Comparison of ENCODE assay signal across 10 cellular contexts in the genomic region with DNA sequence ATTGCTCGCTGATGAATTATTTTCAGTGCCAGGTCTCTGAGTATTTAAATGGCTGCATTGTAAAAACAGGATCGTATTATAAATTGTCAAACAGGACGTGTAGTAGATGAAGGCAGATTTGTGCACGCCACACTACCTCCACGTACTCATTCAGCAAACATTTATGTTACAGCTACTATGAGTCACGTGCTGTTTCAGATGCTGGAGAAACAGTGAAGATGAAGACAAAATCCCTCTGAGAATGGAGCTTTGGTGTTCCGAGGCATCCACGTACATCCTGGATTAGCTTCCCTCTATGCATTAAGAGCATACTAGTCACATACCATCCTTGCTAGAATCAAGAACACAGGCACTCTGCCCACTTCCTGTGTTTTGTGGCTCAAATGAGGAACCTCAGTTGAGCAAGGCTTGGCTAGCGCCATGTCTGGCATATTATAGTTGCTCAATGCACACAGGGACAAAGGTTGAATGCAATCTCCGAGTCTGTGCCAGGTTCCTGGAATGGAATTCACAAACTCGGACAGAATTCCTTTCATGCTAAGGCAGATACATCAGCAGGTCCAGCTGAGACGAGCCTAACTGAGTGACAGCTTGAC.
DNase-seq lines count a peak whose midpoint lies in the region; ATAC-seq and TF ChIP-seq lines count a peak whose summit lies in the region.
"Had no signal": no experiment of that assay in that cellular context is flagged by ENCODE, and none has a peak within 500 bp of the region (broad histone marks: within the 10 kb centered on the region; RNA-seq: fewer than 3 reads in every experiment).

No MANE protein-coding gene starts in this region.

- no peaks in the 10 kb centered on the region for H3K9me3 Mint-ChIP-seq in activated CD8-positive, alpha-beta T cell treated with anti-CD3 and anti-CD28 coated beads for 36 hours

- H3K79me1 ChIP-seq in IMR-90 (ENCODE audit: low read depth in 1 of 2, low read length in 2 of 2): 0 out of 4 replicates have a peak, but pooled peaks cover 0 to 4% of the 10 kb centered on the region in 2 experiments

- H4K8ac ChIP-seq in IMR-90 (ENCODE audit: low read depth in 2 of 2, low read length in 2 of 2): no peak overlapping the region

- no peak overlapping the region for H3K4ac ChIP-seq in IMR-90 (ENCODE audit: low read depth, low read length)

- no peak overlapping the region for H4K91ac ChIP-seq in IMR-90 (ENCODE audit: insufficient read depth, low read depth, low read length)

- H4K5ac ChIP-seq in IMR-90 (ENCODE audit: low read depth, low read length): no peak overlapping the region

- no peak overlapping the region for H2BK20ac ChIP-seq in IMR-90 (ENCODE audit: low read depth, low read length)

- no peak for TF ChIP-seq RAD21 in IMR-90 (IDR thresholded peaks at IDR 0.05; ENCODE audit: low read length)

- POLR2A ChIA-PET in IMR-90 (lab: Charles Lee; ENCODE audit: unreplicated experiment): no interaction called here
- POLR2A ChIA-PET in activated CD8-positive, alpha-beta T cell treated with anti-CD3 and anti-CD28 coated beads for 36 hours (lab: Charles Lee): no interaction called here

- H3K27me3 ChIP-seq in IMR-90 (ENCODE audit: control insufficient read depth, insufficient read depth, low read length): no peaks in the 10 kb centered on the region
- H3K27me3 ChIP-seq in right atrium auricular region: no peaks in the 10 kb centered on the region
- H3K27me3 ChIP-seq in stomach: no peaks in the 10 kb centered on the region
- H3K27me3 ChIP-seq in vagina: no peaks in the 10 kb centered on the region

- H3K36me3 Mint-ChIP-seq in activated CD8-positive, alpha-beta T cell treated with anti-CD3 and anti-CD28 coated beads for 36 hours (ENCODE audit: low read depth): peaks cover 2% of the 10 kb centered on the region

- DNase-seq in IMR-90 (peak; percentile 63), right atrium auricular region (ENCODE audit: low spot score) (peak; percentile 74), stomach (peak; percentile 41), NCI-H146 treated with DMSO at 0.1 percent for 48 hours (lab: John Stamatoyannopoulos, UW; ENCODE audit: unreplicated experiment) (no peak), vagina (ENCODE audit: extremely low spot score in 2 of 2) (no peak), DMS53 (lab: John Stamatoyannopoulos, UW) (no peak)
- peak; percentile 9 for DNase-seq in activated CD8-positive, alpha-beta T cell treated with anti-CD3 and anti-CD28 coated beads for 36 hours
- DNase-seq: NCI-H1930; stimulated activated naive CD4-positive, alpha-beta T cell treated with Interleukin-2 at 50 U/mL for 16 hours had no signal

- H3K4me3 Mint-ChIP-seq in activated CD8-positive, alpha-beta T cell treated with anti-CD3 and anti-CD28 coated beads for 36 hours: no peak overlapping the region

- TF ChIP-seq POLR2A in IMR-90 (IDR thresholded peaks at IDR 0.05; ENCODE audit: low read depth, low read length): no peak
- no peak for TF ChIP-seq POLR2A in stomach (IDR thresholded peaks at IDR 0.05)
- no peak for TF ChIP-seq POLR2A in vagina (IDR thresholded peaks at IDR 0.05)

- no peak overlapping the region for H3K23ac ChIP-seq in IMR-90 (ENCODE audit: low read depth, low read length)

- H3K9me1 ChIP-seq in IMR-90 (ENCODE audit: insufficient read depth, low read length): peaks cover 9% of the 10 kb centered on the region; the same call in 1 of the 2 replicates

- H2BK15ac ChIP-seq in IMR-90 (ENCODE audit: low read depth, low read length): no peak overlapping the region

- no peak for TF ChIP-seq EP300 in stomach (IDR thresholded peaks at IDR 0.05)

- H3K4me1 ChIP-seq in IMR-90 (ENCODE audit: control insufficient read depth, insufficient read depth, low read length): peaks cover 1% of the 10 kb centered on the region; the same call in 1 of the 2 replicates
- H3K4me1 ChIP-seq in right atrium auricular region: peaks cover 0 to 6% of the 10 kb centered on the region in 2 donors
- no peaks in the 10 kb centered on the region for H3K4me1 ChIP-seq in stomach
- peaks cover 4% of the 10 kb centered on the region for H3K4me1 ChIP-seq in vagina

- peak overlapping the region; percentile 11 for H2AFZ ChIP-seq in IMR-90 (replicated peaks; ENCODE audit: low read length, poor library complexity)

- H3K4me1 Mint-ChIP-seq in activated CD8-positive, alpha-beta T cell treated with anti-CD3 and anti-CD28 coated beads for 36 hours (ENCODE audit: low read depth): peaks cover 13% of the 10 kb centered on the region

- H3K36me3 ChIP-seq in IMR-90 (ENCODE audit: control insufficient read depth, insufficient read depth, low read length) (no peaks in the 10 kb centered on the region), right atrium auricular region (peaks cover 5% of the 10 kb centered on the region), stomach (peaks cover 0 to 9% (median 5%) of the 10 kb centered on the region in 4 donors), vagina (no peaks in the 10 kb centered on the region)

- H3K14ac ChIP-seq in IMR-90 (replicated peaks; ENCODE audit: low read depth, low read length): no peak overlapping the region

- H3K4me2 ChIP-seq in IMR-90 (ENCODE audit: low read depth, low read length): peak overlapping the region; percentile 23; the same call in 1 of the 2 replicates

- H4K20me1 ChIP-seq in IMR-90 (ENCODE audit: insufficient read depth, low read length): peaks cover 16% of the 10 kb centered on the region; the same call in 1 of the 2 replicates

- no peaks in the 10 kb centered on the region for H3K9me3 ChIP-seq in IMR-90 (ENCODE audit: control insufficient read depth, insufficient read depth, low read length)
- no peaks in the 10 kb centered on the region for H3K9me3 ChIP-seq in right atrium auricular region
- no peaks in the 10 kb centered on the region for H3K9me3 ChIP-seq in stomach
- H3K9me3 ChIP-seq in vagina: no peaks in the 10 kb centered on the region

- no peak overlapping the region for H3K56ac ChIP-seq in IMR-90 (ENCODE audit: extremely low read depth, insufficient read depth, low read length)

- BruUV-seq in IMR-90 (replicated peaks; lab: Mats Ljungman, UMichigan): no TSS peak

- WGBS in IMR-90 (ENCODE audit: extremely low coverage in 2 of 2, insufficient read length in 1 of 2), 2 experiments: 61% methylated on average over 2 of the region's 12 CpGs; no CpG with 5 or more reads in 1 of the 2 experiments
- WGBS in stomach, 5 donors: 73 to 89% (median 82%) methylated on average over 12 of the region's 12 CpGs

- ATAC-seq in IMR-90 (ENCODE audit: low read depth): peak; percentile 61
- ATAC-seq in activated CD8-positive, alpha-beta T cell treated with anti-CD3 and anti-CD28 coated beads for 36 hours: no peak
- no peak for ATAC-seq in GM18519 (IDR thresholded peaks at IDR 0.05; ENCODE audit: low FRiP score, unreplicated experiment)

- no peak overlapping the region for H3K18ac ChIP-seq in IMR-90 (ENCODE audit: low read depth, low read length)

- H3K27ac Mint-ChIP-seq in activated CD8-positive, alpha-beta T cell treated with anti-CD3 and anti-CD28 coated beads for 36 hours: no peak overlapping the region

- no peaks in the 10 kb centered on the region for H3K27me3 Mint-ChIP-seq in activated CD8-positive, alpha-beta T cell treated with anti-CD3 and anti-CD28 coated beads for 36 hours

- dilution Hi-C loops in IMR-90 (cut with HindIII; ENCODE audit: low sequenced_read_pairs, unreplicated experiment): no loop called here

- H3K27ac ChIP-seq in IMR-90 (ENCODE audit: insufficient read depth, low read length) (no peak overlapping the region), right atrium auricular region (no peak overlapping the region), stomach (no peak overlapping the region), vagina (no peak overlapping the region)

- no peak overlapping the region for H3K4me3 ChIP-seq in IMR-90 (ENCODE audit: insufficient read depth, low read depth, low read length)
- no peak overlapping the region for H3K4me3 ChIP-seq in right atrium auricular region
- no peak overlapping the region for H3K4me3 ChIP-seq in stomach
- H3K4me3 ChIP-seq in vagina: no peak overlapping the region

- intact Hi-C loops in IMR-90 (cut with micrococcal nuclease) (no loop called here), stomach (cut with DNase I; ENCODE audit: low total_unique reads) (no loop called here), vagina (cut with DNase I) (no loop called here)
- intact Hi-C loops in activated CD8-positive, alpha-beta T cell treated with anti-CD3 and anti-CD28 coated beads for 36 hours (cut with micrococcal nuclease): no loop called here

- H2BK5ac ChIP-seq in IMR-90 (ENCODE audit: low read depth, low read length, poor library complexity, severe bottlenecking): no peak overlapping the region

- no peak overlapping the region for H2AK5ac ChIP-seq in IMR-90 (ENCODE audit: low read depth, low read length)

- in situ Hi-C loops in IMR-90 (cut with MboI; ENCODE audit: low sequenced_read_pairs): no loop called here

- TF ChIP-seq CTCF in IMR-90 (conservative IDR thresholded peaks at IDR 0.05; ENCODE audit: low read depth, low read length) (no peak), right atrium auricular region (IDR thresholded peaks at IDR 0.05) (no peak), stomach (IDR thresholded peaks at IDR 0.05) (no peak), vagina (IDR thresholded peaks at IDR 0.05) (no peak)
- no peak for TF ChIP-seq CTCF in activated CD8-positive, alpha-beta T cell treated with anti-CD3 and anti-CD28 coated beads for 36 hours (IDR thresholded peaks at IDR 0.05)

- no peak overlapping the region for H2AK9ac ChIP-seq in IMR-90 (replicated peaks; ENCODE audit: low read depth, low read length, poor library complexity)

- CTCF ChIA-PET in IMR-90 (lab: Yijun Ruan, JAX): interaction anchor here (0.5 kb wide), 1 partner anchor 295 kb away, joined by 3 read pairs; no protein-coding TSS in a partner anchor
- CTCF ChIA-PET in activated CD8-positive, alpha-beta T cell treated with anti-CD3 and anti-CD28 coated beads for 36 hours (lab: Charles Lee): interaction anchor here (1.1 kb wide), 1 partner anchor 21 kb away, joined by 4 read pairs; no protein-coding TSS in a partner anchor

- H2BK120ac ChIP-seq in IMR-90 (ENCODE audit: low read depth, low read length): no peak overlapping the region

- H3K9ac ChIP-seq in IMR-90 (ENCODE audit: low read depth, low read length): no peak overlapping the region

TF ChIP-seq in IMR-90, 13 proteins besides CTCF, POLR2A, EP300 and RAD21:
- TF ChIP-seq USF2 (IDR thresholded peaks at IDR 0.05; ENCODE audit: low read depth, low read length) (peak; percentile 67), RCOR1 (IDR thresholded peaks at IDR 0.05; ENCODE audit: insufficient replicate concordance, low read length) (no peak), CEBPB (IDR thresholded peaks at IDR 0.05; ENCODE audit: low read depth, low read length) (peak; percentile 82)

Comparison
In these comparisons a context has a peak if more than half of its experiments do, and no peak if none do; other contexts are left out.
1. DNase-seq: peak in IMR-90 (single experiment), activated CD8-positive, alpha-beta T cell treated with anti-CD3 and anti-CD28 coated beads for 36 hours (single experiment), right atrium auricular region (single experiment) and stomach (single experiment); none in NCI-H146 treated with DMSO at 0.1 percent for 48 hours (single experiment), vagina (0 of 2) and DMS53 (single experiment).